ENCODE assay signal across 24 cellular contexts in genomic region chr2:6079405-6079804, GRCh38.
"Had no signal": no experiment of that assay in that cellular context is flagged by ENCODE, and none has a peak within 500 bp of the region (broad histone marks: within the 10 kb centered on the region; RNA-seq: fewer than 3 reads in every experiment).

No MANE protein-coding gene starts in this region.

- H3K27ac ChIP-seq: brain microvascular endothelial cell, cardiac muscle cell, KMS-11 had no signal

- DNase-seq: activated B cell treated with CpG ODN at 0.5 μM for 24 hours; activated CD4-positive, alpha-beta T cell treated with anti-CD3 and anti-CD28 coated beads for 1 hour; activated CD4-positive, alpha-beta T cell treated with anti-CD3 and anti-CD28 coated beads, Interleukin-2, amount 10 ng/mL, durations not matched to agents 24 days and 14 days; activated CD4-positive, alpha-beta T cell treated with anti-CD3 and anti-CD28 coated beads, Interleukin-2, amount 50 U/mL, for 48 hours; activated CD8-positive, alpha-beta memory T cell treated with anti-CD3 and anti-CD28 coated beads, Interleukin-2, amount 10 ng/mL, durations not matched to agents 7 days and 5 days; activated effector memory CD4-positive, alpha-beta T cell treated with anti-CD3 and anti-CD28 coated beads, Interleukin-2, amount 50 U/mL, for 16 hours; activated naive CD4-positive, alpha-beta T cell treated with Interleukin-2 at 50 U/mL for 16 hours; activated T-cell treated with anti-CD3 and anti-CD28 coated beads, Interleukin-2, amount 50 U/mL, for 24 hours; amygdala; brain microvascular endothelial cell; NCI-H1092; NCI-H1436; NCI-H187 treated with DMSO at 0.1 percent for 48 hours; NCI-H2227 treated with DMSO at 0.1 percent for 48 hours; NCI-H526 treated with DMSO at 0.1 percent for 48 hours; NCI-H82; PC-3; SHP77 treated with DMSO at 0.1 percent for 48 hours had no signal

- H3K4me1 Mint-ChIP-seq: activated B cell treated with CpG ODN at 0.5 μM for 24 hours; activated CD4-positive, alpha-beta T cell treated with anti-CD3 and anti-CD28 coated beads, Interleukin-2, amount 10 ng/mL, durations not matched to agents 24 days and 14 days; activated CD8-positive, alpha-beta memory T cell treated with anti-CD3 and anti-CD28 coated beads, Interleukin-2, amount 10 ng/mL, durations not matched to agents 7 days and 5 days had no signal

- H3K9me3 Mint-ChIP-seq: activated B cell treated with CpG ODN at 0.5 μM for 24 hours; activated CD4-positive, alpha-beta T cell treated with anti-CD3 and anti-CD28 coated beads, Interleukin-2, amount 10 ng/mL, durations not matched to agents 24 days and 14 days; activated T-cell treated with anti-CD3 and anti-CD28 coated beads, Interleukin-2, amount 50 U/mL, for 24 hours; activated T-helper 1 cell treated with anti-CD3 and anti-CD28 coated beads, Interleukin-12 subunit alpha, Interleukin-12 subunit beta, Interleukin-2, Interleukin-4 antibody, amounts not matched to agents 30 ng/mL and 10 ng/mL and 1 ng/mL, durations not matched to agents 14 hours and 24 hours and 36 hours; T-helper 1 cell treated with Interleukin-12 subunit alpha and Interleukin-12 subunit beta and Interleukin-4 antibody, amounts not matched to agents 30 μg/mL and 1 μg/mL, for 36 hours had no signal

- H3K4me2 ChIP-seq: KMS-11 had no signal

- H3K36me3 ChIP-seq: brain microvascular endothelial cell, cardiac muscle cell had no signal

- H3K9ac ChIP-seq: KMS-11 had no signal

- H3K27me3 Mint-ChIP-seq: activated B cell treated with CpG ODN at 0.5 μM for 24 hours; activated CD4-positive, alpha-beta T cell treated with anti-CD3 and anti-CD28 coated beads, Interleukin-2, amount 10 ng/mL, durations not matched to agents 24 days and 14 days; activated CD8-positive, alpha-beta memory T cell treated with anti-CD3 and anti-CD28 coated beads, Interleukin-2, amount 10 ng/mL, durations not matched to agents 7 days and 5 days; activated T-cell treated with anti-CD3 and anti-CD28 coated beads, Interleukin-2, amount 50 U/mL, for 24 hours had no signal

- H3K36me3 Mint-ChIP-seq: activated CD8-positive, alpha-beta memory T cell treated with anti-CD3 and anti-CD28 coated beads, Interleukin-2, amount 10 ng/mL, durations not matched to agents 7 days and 5 days; activated naive CD4-positive, alpha-beta T cell treated with anti-CD3 and anti-CD28 coated beads, Interleukin-2, amount 50 U/mL, for 72 hours had no signal

- H3K4me3 Mint-ChIP-seq: activated B cell treated with CpG ODN at 0.5 μM for 24 hours; activated CD4-positive, alpha-beta T cell treated with anti-CD3 and anti-CD28 coated beads, Interleukin-2, amount 10 ng/mL, durations not matched to agents 24 days and 14 days; activated CD8-positive, alpha-beta memory T cell treated with anti-CD3 and anti-CD28 coated beads, Interleukin-2, amount 10 ng/mL, durations not matched to agents 7 days and 5 days; activated T-cell treated with anti-CD3 and anti-CD28 coated beads, Interleukin-2, amount 50 U/mL, for 24 hours; activated T-helper 1 cell treated with anti-CD3 and anti-CD28 coated beads, Interleukin-12 subunit alpha, Interleukin-12 subunit beta, Interleukin-2, Interleukin-4 antibody, amounts not matched to agents 30 ng/mL and 10 ng/mL and 1 ng/mL, durations not matched to agents 14 hours and 24 hours and 36 hours; T-helper 1 cell treated with Interleukin-12 subunit alpha and Interleukin-12 subunit beta and Interleukin-4 antibody, amounts not matched to agents 30 μg/mL and 1 μg/mL, for 36 hours had no signal

- H3K27ac Mint-ChIP-seq: activated B cell treated with CpG ODN at 0.5 μM for 24 hours; activated CD4-positive, alpha-beta T cell treated with anti-CD3 and anti-CD28 coated beads, Interleukin-2, amount 10 ng/mL, durations not matched to agents 24 days and 14 days; activated CD8-positive, alpha-beta memory T cell treated with anti-CD3 and anti-CD28 coated beads, Interleukin-2, amount 10 ng/mL, durations not matched to agents 7 days and 5 days; activated naive CD4-positive, alpha-beta T cell treated with anti-CD3 and anti-CD28 coated beads, Interleukin-2, amount 50 U/mL, for 72 hours; activated T-cell treated with anti-CD3 and anti-CD28 coated beads, Interleukin-2, amount 50 U/mL, for 24 hours; activated T-helper 1 cell treated with anti-CD3 and anti-CD28 coated beads, Interleukin-12 subunit alpha, Interleukin-12 subunit beta, Interleukin-2, Interleukin-4 antibody, amounts not matched to agents 30 ng/mL and 10 ng/mL and 1 ng/mL, durations not matched to agents 14 hours and 24 hours and 36 hours; T-helper 1 cell treated with Interleukin-12 subunit alpha and Interleukin-12 subunit beta and Interleukin-4 antibody, amounts not matched to agents 30 μg/mL and 1 μg/mL, for 36 hours had no signal

- FAIRE-seq: astrocyte had no signal

- H3K4me3 ChIP-seq: cardiac muscle cell had no signal

- ATAC-seq: activated CD8-positive, alpha-beta memory T cell treated with anti-CD3 and anti-CD28 coated beads, Interleukin-2, amount 10 ng/mL, durations not matched to agents 7 days and 5 days; activated naive CD4-positive, alpha-beta T cell treated with anti-CD3 and anti-CD28 coated beads, Interleukin-2, amount 50 U/mL, for 72 hours; PC-3 had no signal

- H3K27me3 ChIP-seq: brain microvascular endothelial cell, cardiac muscle cell had no signal
